Comparison of ENCODE assay signal across 21 cellular contexts in the genomic region with DNA sequence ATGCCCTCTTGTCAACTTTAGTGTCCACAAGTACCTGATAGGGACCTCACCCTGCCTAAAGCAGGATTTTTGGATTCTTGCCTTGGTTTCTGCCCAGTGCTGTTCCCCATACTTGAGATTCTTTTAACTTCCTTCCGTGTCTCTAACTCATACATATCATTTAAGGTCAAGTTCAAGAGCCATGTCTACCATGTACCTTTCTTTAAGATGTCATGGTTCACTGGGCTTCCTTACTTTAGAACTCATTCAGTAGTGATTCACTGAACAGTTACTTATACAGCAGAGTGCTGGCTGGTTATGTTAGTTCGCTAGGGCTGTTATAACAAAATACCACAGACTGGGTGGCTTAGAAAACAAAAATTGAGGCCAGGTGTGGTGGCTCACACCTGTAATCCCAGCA.
"Had no signal": no experiment of that assay in that cellular context is flagged by ENCODE, and none has a peak within 500 bp of the region (broad histone marks: within the 10 kb centered on the region; RNA-seq: fewer than 3 reads in every experiment).

No MANE protein-coding gene starts in this region.

- H3K27ac Mint-ChIP-seq: activated CD4-positive, alpha-beta memory T cell treated with anti-CD3 and anti-CD28 coated beads, Interleukin-2, amount 10 ng/mL, durations not matched to agents 7 days and 5 days; activated CD4-positive, alpha-beta T cell treated with anti-CD3 and anti-CD28 coated beads for 36 hours; activated CD8-positive, alpha-beta memory T cell treated with anti-CD3 and anti-CD28 coated beads, Interleukin-2, amount 10 ng/mL, durations not matched to agents 7 days and 5 days; activated naive CD8-positive, alpha-beta T cell treated with anti-CD3 and anti-CD28 coated beads for 36 hours; nephron progenitor cell; stimulated activated naive CD8-positive, alpha-beta T cell treated with anti-CD3 and anti-CD28 coated beads, Interleukin-15, amount 100 ng/mL, for 72 hours; WTC11 had no signal

- H2AFZ ChIP-seq: hepatocyte had no signal

- H3K27me3 ChIP-seq: cardiac muscle cell, hepatocyte, suprapubic skin had no signal

- H3K4me2 ChIP-seq: hepatocyte had no signal

- H3K36me3 Mint-ChIP-seq: activated naive CD8-positive, alpha-beta T cell treated with anti-CD3 and anti-CD28 coated beads for 36 hours; WTC11 had no signal

- H3K9me3 ChIP-seq: suprapubic skin had no signal

- H3K27ac ChIP-seq: cardiac muscle cell had no signal

- H3K4me3 Mint-ChIP-seq: activated CD4-positive, alpha-beta memory T cell treated with anti-CD3 and anti-CD28 coated beads, Interleukin-2, amount 10 ng/mL, durations not matched to agents 7 days and 5 days; activated CD4-positive, alpha-beta T cell treated with anti-CD3 and anti-CD28 coated beads for 36 hours; activated CD8-positive, alpha-beta memory T cell treated with anti-CD3 and anti-CD28 coated beads, Interleukin-2, amount 10 ng/mL, durations not matched to agents 7 days and 5 days; activated naive CD8-positive, alpha-beta T cell treated with anti-CD3 and anti-CD28 coated beads for 36 hours; nephron progenitor cell; stimulated activated naive CD8-positive, alpha-beta T cell treated with anti-CD3 and anti-CD28 coated beads, Interleukin-15, amount 100 ng/mL, for 72 hours; WTC11 had no signal

- H3K79me2 ChIP-seq: hepatocyte had no signal

- H3K27me3 Mint-ChIP-seq: activated CD4-positive, alpha-beta memory T cell treated with anti-CD3 and anti-CD28 coated beads, Interleukin-2, amount 10 ng/mL, durations not matched to agents 7 days and 5 days; activated CD4-positive, alpha-beta T cell treated with anti-CD3 and anti-CD28 coated beads for 36 hours; activated CD8-positive, alpha-beta memory T cell treated with anti-CD3 and anti-CD28 coated beads, Interleukin-2, amount 10 ng/mL, durations not matched to agents 7 days and 5 days; activated naive CD8-positive, alpha-beta T cell treated with anti-CD3 and anti-CD28 coated beads for 36 hours; stimulated activated naive CD8-positive, alpha-beta T cell treated with anti-CD3 and anti-CD28 coated beads, Interleukin-15, amount 100 ng/mL, for 72 hours had no signal

- H3K36me3 ChIP-seq: cardiac muscle cell, suprapubic skin had no signal

- H3K4me3 ChIP-seq: cardiac muscle cell, hepatocyte, skin epidermis, suprapubic skin had no signal

- ATAC-seq: activated CD4-positive, alpha-beta T cell treated with anti-CD3 and anti-CD28 coated beads for 36 hours; activated CD8-positive, alpha-beta memory T cell treated with anti-CD3 and anti-CD28 coated beads, Interleukin-2, amount 10 ng/mL, durations not matched to agents 7 days and 5 days; left cardiac atrium; right cardiac atrium; stimulated activated naive CD8-positive, alpha-beta T cell treated with anti-CD3 and anti-CD28 coated beads, Interleukin-15, amount 100 ng/mL, for 72 hours; WTC11 had no signal

- DNase-seq: activated CD4-positive, alpha-beta memory T cell treated with anti-CD3 and anti-CD28 coated beads, Interleukin-2, amount 10 ng/mL, durations not matched to agents 7 days and 5 days; activated CD4-positive, alpha-beta T cell treated with anti-CD3 and anti-CD28 coated beads for 36 hours; activated CD8-positive, alpha-beta memory T cell treated with anti-CD3 and anti-CD28 coated beads, Interleukin-2, amount 10 ng/mL, durations not matched to agents 7 days and 5 days; activated naive CD4-positive, alpha-beta T cell; activated naive CD8-positive, alpha-beta T cell treated with anti-CD3 and anti-CD28 coated beads for 36 hours; amniotic stem cell; dermis blood vessel endothelial cell; effector memory CD4-positive, alpha-beta T cell; foreskin fibroblast; left cardiac atrium; mammary epithelial cell; nephron progenitor cell; right cardiac atrium; stimulated activated CD4-positive, alpha-beta T cell treated with anti-CD3 and anti-CD28 coated beads, Interleukin-15, amount 100 ng/mL, for 24 hours; stimulated activated CD4-positive, alpha-beta T cell treated with anti-CD3 and anti-CD28 coated beads, Interleukin-2, amount 100 ng/mL, for 48 hours; stimulated activated naive CD8-positive, alpha-beta T cell treated with anti-CD3 and anti-CD28 coated beads, Interleukin-15, amount 100 ng/mL, for 72 hours had no signal
